24 cellular contexts compared by ENCODE assay signal in the genomic region with DNA sequence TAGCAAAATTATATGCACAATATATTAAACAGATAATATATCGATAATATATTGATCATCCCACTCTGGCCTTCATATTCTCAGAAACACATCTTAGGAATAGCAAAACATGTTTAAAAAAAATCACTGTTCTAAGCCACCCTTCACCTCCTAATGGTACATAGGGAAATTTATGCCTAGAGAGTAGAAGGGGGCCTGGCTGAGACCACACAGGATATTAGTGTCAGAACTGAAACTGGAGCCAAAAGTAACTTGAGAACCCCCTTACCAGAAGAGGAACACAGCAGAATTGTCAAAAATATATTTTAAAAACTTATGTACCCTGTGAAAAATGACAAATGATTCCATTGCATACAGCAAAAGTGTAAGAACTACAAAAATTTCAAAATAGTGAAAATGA.
DNase-seq lines count a peak whose midpoint lies in the region; ATAC-seq, FAIRE-seq and TF ChIP-seq lines count a peak whose summit lies in the region.
"Had no signal": no experiment of that assay in that cellular context is flagged by ENCODE, and none has a peak within 500 bp of the region (broad histone marks: within the 10 kb centered on the region; RNA-seq: fewer than 3 reads in every experiment).

No MANE protein-coding gene starts in this region.

- no peaks in the 10 kb centered on the region for H3K36me3 ChIP-seq in CD8-positive, alpha-beta T cell (ENCODE audit: insufficient read depth, low read length)
- H3K36me3 ChIP-seq in astrocyte (ENCODE audit: insufficient read depth, low read length): no peaks in the 10 kb centered on the region
- H3K36me3 ChIP-seq: gastroesophageal sphincter, neural progenitor cell, right atrium auricular region had no signal

- H3K9me3 Mint-ChIP-seq in CD8-positive, alpha-beta T cell: no peaks in the 10 kb centered on the region
- no peaks in the 10 kb centered on the region for H3K9me3 Mint-ChIP-seq in astrocyte (ENCODE audit: unreplicated experiment)
- no peaks in the 10 kb centered on the region for H3K9me3 Mint-ChIP-seq in immature natural killer cell
- no peaks in the 10 kb centered on the region for H3K9me3 Mint-ChIP-seq in activated naive CD8-positive, alpha-beta T cell treated with anti-CD3 and anti-CD28 coated beads, Interleukin-2, amount 50 U/mL, for 24 hours

- no peaks in the 10 kb centered on the region for H3K27me3 Mint-ChIP-seq in CD8-positive, alpha-beta T cell (ENCODE audit: low read depth)
- H3K27me3 Mint-ChIP-seq in astrocyte (ENCODE audit: low read depth, unreplicated experiment) (no peaks in the 10 kb centered on the region), immature natural killer cell (ENCODE audit: low read depth in 3 of 3) (peaks cover 2 to 5% (median 2%) of the 10 kb centered on the region in 3 donors)
- H3K27me3 Mint-ChIP-seq in activated naive CD8-positive, alpha-beta T cell treated with anti-CD3 and anti-CD28 coated beads, Interleukin-2, amount 50 U/mL, for 24 hours: no peaks in the 10 kb centered on the region

- H3K27me3 ChIP-seq in CD8-positive, alpha-beta T cell (ENCODE audit: insufficient read depth, low read length): no peaks in the 10 kb centered on the region
- no peaks in the 10 kb centered on the region for H3K27me3 ChIP-seq in astrocyte (ENCODE audit: insufficient read depth, low read length)
- H3K27me3 ChIP-seq: gastroesophageal sphincter, hepatocyte, neural progenitor cell, right atrium auricular region had no signal

- no peak overlapping the region for H3K27ac ChIP-seq in CD8-positive, alpha-beta T cell (ENCODE audit: low read depth, low read length)
- no peak overlapping the region for H3K27ac ChIP-seq in astrocyte (ENCODE audit: low read depth, low read length)
- H3K27ac ChIP-seq: gastroesophageal sphincter, hepatocyte, neural progenitor cell, right atrium auricular region had no signal

- H3K4me1 ChIP-seq in CD8-positive, alpha-beta T cell (ENCODE audit: insufficient read depth, low read length): peaks cover 14% of the 10 kb centered on the region
- no peaks in the 10 kb centered on the region for H3K4me1 ChIP-seq in astrocyte (ENCODE audit: insufficient read depth, low read length)
- H3K4me1 ChIP-seq: gastroesophageal sphincter, right atrium auricular region had no signal

- peak; percentile 41 for FAIRE-seq in astrocyte (lab: Jason Lieb, UNC)
- FAIRE-seq: HepG2 had no signal

- no peaks in the 10 kb centered on the region for H3K79me2 ChIP-seq in astrocyte (ENCODE audit: insufficient read depth, low read length)
- H3K79me2 ChIP-seq: hepatocyte had no signal

- no peak for DNase-seq in CD8-positive, alpha-beta T cell
- DNase-seq in astrocyte (ENCODE audit: low read depth) (no peak), immature natural killer cell (no peak), NCI-H1417 (lab: John Stamatoyannopoulos, UW) (no peak)
- no peak for DNase-seq in activated naive CD8-positive, alpha-beta T cell treated with anti-CD3 and anti-CD28 coated beads, Interleukin-2, amount 50 U/mL, for 24 hours
- DNase-seq: activated CD4-positive, alpha-beta T cell treated with anti-CD3 and anti-CD28 coated beads, Interleukin-2, amount 50 U/mL, for 1 hour; C1 segment of cervical spinal cord; Calu3; cerebellar nuclear complex; DMS79 treated with DMSO at 0.1 percent for 48 hours; Kasumi-1; left cardiac atrium; MV-4-11; NCI-H510A; OCI-M1; trophoblast cell had no signal

- H3K36me3 Mint-ChIP-seq in CD8-positive, alpha-beta T cell: no peaks in the 10 kb centered on the region
- H3K36me3 Mint-ChIP-seq in astrocyte (ENCODE audit: low read depth, unreplicated experiment) (no peaks in the 10 kb centered on the region), immature natural killer cell (peaks cover 0 to 4% (median 0%) of the 10 kb centered on the region in 3 donors)
- H3K36me3 Mint-ChIP-seq in activated naive CD8-positive, alpha-beta T cell treated with anti-CD3 and anti-CD28 coated beads, Interleukin-2, amount 50 U/mL, for 24 hours (ENCODE audit: low read depth): no peaks in the 10 kb centered on the region
- H3K36me3 Mint-ChIP-seq: brain, neural progenitor cell had no signal

- H3K9me3 ChIP-seq in CD8-positive, alpha-beta T cell (ENCODE audit: low read length): no peaks in the 10 kb centered on the region
- no peaks in the 10 kb centered on the region for H3K9me3 ChIP-seq in astrocyte (ENCODE audit: insufficient read depth, low read depth, low read length)
- H3K9me3 ChIP-seq: gastroesophageal sphincter, right atrium auricular region had no signal

- H3K4me3 ChIP-seq in CD8-positive, alpha-beta T cell (ENCODE audit: low read depth, low read length): no peak overlapping the region
- H3K4me3 ChIP-seq in astrocyte (ENCODE audit: insufficient read depth, low read depth, low read length): no peak overlapping the region
- H3K4me3 ChIP-seq: gastroesophageal sphincter, hepatocyte, neural progenitor cell, right atrium auricular region had no signal

- no peaks in the 10 kb centered on the region for H4K20me1 ChIP-seq in astrocyte (ENCODE audit: insufficient read depth, low read length)

- no peak overlapping the region for H3K4me3 Mint-ChIP-seq in CD8-positive, alpha-beta T cell
- H3K4me3 Mint-ChIP-seq in astrocyte (ENCODE audit: unreplicated experiment) (no peak overlapping the region), immature natural killer cell (no peak overlapping the region)
- H3K4me3 Mint-ChIP-seq in activated naive CD8-positive, alpha-beta T cell treated with anti-CD3 and anti-CD28 coated beads, Interleukin-2, amount 50 U/mL, for 24 hours: no peak overlapping the region
- H3K4me3 Mint-ChIP-seq: brain, neural progenitor cell had no signal

- no peak overlapping the region for H2AFZ ChIP-seq in astrocyte (ENCODE audit: low read depth, low read length)
- H2AFZ ChIP-seq: hepatocyte, neural progenitor cell had no signal

- intact Hi-C loops in CD8-positive, alpha-beta T cell (cut with DNase I, micrococcal nuclease): no loop called here

- TF ChIP-seq CTCF in CD8-positive, alpha-beta T cell (IDR thresholded peaks at IDR 0.05): no peak
- no peak for TF ChIP-seq CTCF in astrocyte (IDR thresholded peaks at IDR 0.05; ENCODE audit: insufficient read depth, low read depth, low read length)

- POLR2A ChIA-PET in CD8-positive, alpha-beta T cell (lab: Charles Lee): interaction anchor here (1.0 kb wide), 1 partner anchor 61 kb away, joined by 4 read pairs; no protein-coding TSS in a partner anchor

- peak overlapping the region; percentile 64 for H3K27ac Mint-ChIP-seq in CD8-positive, alpha-beta T cell
- H3K27ac Mint-ChIP-seq in astrocyte (ENCODE audit: unreplicated experiment) (no peak overlapping the region), immature natural killer cell (peak overlapping the region in 2 of 6 donors; percentile 2 to 63)
- no peak overlapping the region for H3K27ac Mint-ChIP-seq in activated naive CD8-positive, alpha-beta T cell treated with anti-CD3 and anti-CD28 coated beads, Interleukin-2, amount 50 U/mL, for 24 hours
- H3K27ac Mint-ChIP-seq: brain, neural progenitor cell had no signal

- CTCF ChIA-PET in CD8-positive, alpha-beta T cell (lab: Charles Lee): no interaction called here

- H3K4me1 Mint-ChIP-seq in CD8-positive, alpha-beta T cell (ENCODE audit: low read depth): peaks cover 34% of the 10 kb centered on the region
- H3K4me1 Mint-ChIP-seq in astrocyte (ENCODE audit: low read depth, unreplicated experiment): no peaks in the 10 kb centered on the region
- peaks cover 11 to 21% of the 10 kb centered on the region in 2 donors for H3K4me1 Mint-ChIP-seq in immature natural killer cell
- peaks cover 25% of the 10 kb centered on the region for H3K4me1 Mint-ChIP-seq in activated naive CD8-positive, alpha-beta T cell treated with anti-CD3 and anti-CD28 coated beads, Interleukin-2, amount 50 U/mL, for 24 hours
- H3K4me1 Mint-ChIP-seq: brain, neural progenitor cell had no signal

- H3K9ac ChIP-seq in astrocyte (ENCODE audit: low read length): no peak overlapping the region
- H3K9ac ChIP-seq: neural progenitor cell had no signal

- H3K4me2 ChIP-seq in astrocyte (ENCODE audit: low read length): no peak overlapping the region
- H3K4me2 ChIP-seq: hepatocyte, neural progenitor cell had no signal

- ATAC-seq in CD8-positive, alpha-beta T cell: no peak
- ATAC-seq in GM18502 (IDR thresholded peaks at IDR 0.05; ENCODE audit: poor library complexity, unreplicated experiment) (peak; percentile 54), HG02642 (IDR thresholded peaks at IDR 0.05; ENCODE audit: poor library complexity, unreplicated experiment) (peak; percentile 49)
- no peak for ATAC-seq in activated naive CD8-positive, alpha-beta T cell treated with anti-CD3 and anti-CD28 coated beads, Interleukin-2, amount 50 U/mL, for 24 hours
- ATAC-seq: gastroesophageal sphincter, HepG2, left cardiac atrium had no signal

Comparison
In these comparisons a context has a peak if more than half of its experiments do, and no peak if none do; other contexts are left out.
1. ATAC-seq: peak in GM18502 (single experiment) and HG02642 (single experiment); none in CD8-positive, alpha-beta T cell (single experiment) and activated naive CD8-positive, alpha-beta T cell treated with anti-CD3 and anti-CD28 coated beads, Interleukin-2, amount 50 U/mL, for 24 hours (single experiment).